Comparison of ENCODE assay signal across 2 cellular contexts in the genomic region with DNA sequence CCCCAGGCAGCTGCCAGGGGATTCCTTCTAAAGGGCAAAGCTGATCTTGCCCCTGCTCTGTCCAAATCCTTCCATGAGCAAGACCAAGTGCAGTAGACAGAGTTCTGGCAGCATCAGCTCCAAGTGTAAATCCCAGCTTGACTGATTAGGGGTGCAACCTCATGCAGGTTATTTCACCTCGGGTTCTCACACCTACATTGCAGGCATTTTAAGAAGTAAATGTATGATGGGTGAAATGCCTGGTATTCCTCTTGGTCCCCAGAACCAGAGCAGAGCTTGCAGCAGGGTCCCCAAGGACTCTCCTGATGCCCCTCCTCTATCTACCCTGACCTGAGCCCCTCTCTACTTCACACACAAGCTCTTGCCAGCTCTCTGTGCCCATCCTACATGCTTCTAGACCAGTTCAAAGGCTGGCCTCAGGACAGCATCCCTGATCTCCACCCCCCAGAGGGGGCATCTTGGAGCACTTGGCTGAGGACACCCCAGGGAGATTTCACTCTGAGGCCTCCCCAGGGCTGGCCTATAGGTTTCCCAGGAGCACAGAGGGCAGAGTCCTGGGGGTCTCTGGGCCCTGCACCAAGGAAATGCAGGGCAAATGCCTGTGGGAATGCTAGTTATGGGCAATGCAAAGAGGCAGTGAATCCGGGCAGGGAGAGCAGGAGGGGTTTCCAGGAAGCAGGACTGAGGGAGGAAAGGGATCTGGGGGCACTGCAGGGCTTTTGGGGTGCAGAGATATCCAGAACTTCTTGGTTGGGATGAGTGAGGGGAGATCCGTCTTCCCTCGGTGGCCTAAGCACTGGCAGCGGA.
TF ChIP-seq lines count a peak whose summit lies in the region.

No MANE protein-coding gene starts in this region.

TF ChIP-seq in GM23338, 12 proteins besides CTCF, POLR2A, EP300 and RAD21 (continued from another document):
- TF ChIP-seq, protein P1, sequence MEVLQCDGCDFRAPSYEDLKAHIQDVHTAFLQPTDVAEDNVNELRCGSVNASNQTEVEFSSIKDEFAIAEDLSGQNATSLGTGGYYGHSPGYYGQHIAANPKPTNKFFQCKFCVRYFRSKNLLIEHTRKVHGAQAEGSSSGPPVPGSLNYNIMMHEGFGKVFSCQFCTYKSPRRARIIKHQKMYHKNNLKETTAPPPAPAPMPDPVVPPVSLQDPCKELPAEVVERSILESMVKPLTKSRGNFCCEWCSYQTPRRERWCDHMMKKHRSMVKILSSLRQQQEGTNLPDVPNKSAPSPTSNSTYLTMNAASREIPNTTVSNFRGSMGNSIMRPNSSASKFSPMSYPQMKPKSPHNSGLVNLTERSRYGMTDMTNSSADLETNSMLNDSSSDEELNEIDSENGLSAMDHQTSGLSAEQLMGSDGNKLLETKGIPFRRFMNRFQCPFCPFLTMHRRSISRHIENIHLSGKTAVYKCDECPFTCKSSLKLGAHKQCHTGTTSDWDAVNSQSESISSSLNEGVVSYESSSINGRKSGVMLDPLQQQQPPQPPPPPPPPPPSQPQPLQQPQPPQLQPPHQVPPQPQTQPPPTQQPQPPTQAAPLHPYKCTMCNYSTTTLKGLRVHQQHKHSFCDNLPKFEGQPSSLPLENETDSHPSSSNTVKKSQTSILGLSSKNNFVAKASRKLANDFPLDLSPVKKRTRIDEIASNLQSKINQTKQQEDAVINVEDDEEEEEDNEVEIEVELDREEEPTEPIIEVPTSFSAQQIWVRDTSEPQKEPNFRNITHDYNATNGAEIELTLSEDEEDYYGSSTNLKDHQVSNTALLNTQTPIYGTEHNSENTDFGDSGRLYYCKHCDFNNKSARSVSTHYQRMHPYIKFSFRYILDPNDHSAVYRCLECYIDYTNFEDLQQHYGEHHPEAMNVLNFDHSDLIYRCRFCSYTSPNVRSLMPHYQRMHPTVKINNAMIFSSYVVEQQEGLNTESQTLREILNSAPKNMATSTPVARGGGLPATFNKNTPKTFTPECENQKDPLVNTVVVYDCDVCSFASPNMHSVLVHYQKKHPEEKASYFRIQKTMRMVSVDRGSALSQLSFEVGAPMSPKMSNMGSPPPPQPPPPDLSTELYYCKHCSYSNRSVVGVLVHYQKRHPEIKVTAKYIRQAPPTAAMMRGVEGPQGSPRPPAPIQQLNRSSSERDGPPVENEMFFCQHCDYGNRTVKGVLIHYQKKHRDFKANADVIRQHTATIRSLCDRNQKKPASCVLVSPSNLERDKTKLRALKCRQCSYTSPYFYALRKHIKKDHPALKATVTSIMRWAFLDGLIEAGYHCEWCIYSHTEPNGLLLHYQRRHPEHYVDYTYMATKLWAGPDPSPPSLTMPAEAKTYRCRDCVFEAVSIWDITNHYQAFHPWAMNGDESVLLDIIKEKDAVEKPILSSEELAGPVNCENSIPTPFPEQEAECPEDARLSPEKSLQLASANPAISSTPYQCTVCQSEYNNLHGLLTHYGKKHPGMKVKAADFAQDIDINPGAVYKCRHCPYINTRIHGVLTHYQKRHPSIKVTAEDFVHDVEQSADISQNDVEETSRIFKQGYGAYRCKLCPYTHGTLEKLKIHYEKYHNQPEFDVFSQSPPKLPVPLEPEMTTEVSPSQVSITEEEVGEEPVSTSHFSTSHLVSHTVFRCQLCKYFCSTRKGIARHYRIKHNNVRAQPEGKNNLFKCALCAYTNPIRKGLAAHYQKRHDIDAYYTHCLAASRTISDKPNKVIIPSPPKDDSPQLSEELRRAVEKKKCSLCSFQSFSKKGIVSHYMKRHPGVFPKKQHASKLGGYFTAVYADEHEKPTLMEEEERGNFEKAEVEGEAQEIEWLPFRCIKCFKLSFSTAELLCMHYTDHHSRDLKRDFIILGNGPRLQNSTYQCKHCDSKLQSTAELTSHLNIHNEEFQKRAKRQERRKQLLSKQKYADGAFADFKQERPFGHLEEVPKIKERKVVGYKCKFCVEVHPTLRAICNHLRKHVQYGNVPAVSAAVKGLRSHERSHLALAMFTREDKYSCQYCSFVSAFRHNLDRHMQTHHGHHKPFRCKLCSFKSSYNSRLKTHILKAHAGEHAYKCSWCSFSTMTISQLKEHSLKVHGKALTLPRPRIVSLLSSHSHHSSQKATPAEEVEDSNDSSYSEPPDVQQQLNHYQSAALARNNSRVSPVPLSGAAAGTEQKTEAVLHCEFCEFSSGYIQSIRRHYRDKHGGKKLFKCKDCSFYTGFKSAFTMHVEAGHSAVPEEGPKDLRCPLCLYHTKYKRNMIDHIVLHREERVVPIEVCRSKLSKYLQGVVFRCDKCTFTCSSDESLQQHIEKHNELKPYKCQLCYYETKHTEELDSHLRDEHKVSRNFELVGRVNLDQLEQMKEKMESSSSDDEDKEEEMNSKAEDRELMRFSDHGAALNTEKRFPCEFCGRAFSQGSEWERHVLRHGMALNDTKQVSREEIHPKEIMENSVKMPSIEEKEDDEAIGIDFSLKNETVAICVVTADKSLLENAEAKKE (CRISPR knock-in tag; IDR thresholded peaks at IDR 0.05): no peak
- no peak for TF ChIP-seq EZH2 (IDR thresholded peaks at IDR 0.05; ENCODE audit: low read depth, unreplicated experiment)

TF ChIP-seq in WTC11, 78 proteins besides CTCF, POLR2A, EP300 and RAD21 (continued from another document):
- TF ChIP-seq CREB1 (CRISPR knock-in tag; IDR thresholded peaks at IDR 0.05) (no peak), ZNF138 (CRISPR knock-in tag; conservative IDR thresholded peaks at IDR 0.05) (no peak), SP1 (CRISPR knock-in tag; conservative IDR thresholded peaks at IDR 0.05) (no peak), ZNF671 (CRISPR knock-in tag; IDR thresholded peaks at IDR 0.05) (no peak), TEAD4 (CRISPR knock-in tag; IDR thresholded peaks at IDR 0.05) (no peak), AFF4 (CRISPR knock-in tag; IDR thresholded peaks at IDR 0.05; ENCODE audit: borderline replicate concordance) (no peak), RORB (CRISPR knock-in tag; IDR thresholded peaks at IDR 0.05) (no peak), ZNF423 (CRISPR knock-in tag; IDR thresholded peaks at IDR 0.05) (no peak)
- TF ChIP-seq, protein P2, sequence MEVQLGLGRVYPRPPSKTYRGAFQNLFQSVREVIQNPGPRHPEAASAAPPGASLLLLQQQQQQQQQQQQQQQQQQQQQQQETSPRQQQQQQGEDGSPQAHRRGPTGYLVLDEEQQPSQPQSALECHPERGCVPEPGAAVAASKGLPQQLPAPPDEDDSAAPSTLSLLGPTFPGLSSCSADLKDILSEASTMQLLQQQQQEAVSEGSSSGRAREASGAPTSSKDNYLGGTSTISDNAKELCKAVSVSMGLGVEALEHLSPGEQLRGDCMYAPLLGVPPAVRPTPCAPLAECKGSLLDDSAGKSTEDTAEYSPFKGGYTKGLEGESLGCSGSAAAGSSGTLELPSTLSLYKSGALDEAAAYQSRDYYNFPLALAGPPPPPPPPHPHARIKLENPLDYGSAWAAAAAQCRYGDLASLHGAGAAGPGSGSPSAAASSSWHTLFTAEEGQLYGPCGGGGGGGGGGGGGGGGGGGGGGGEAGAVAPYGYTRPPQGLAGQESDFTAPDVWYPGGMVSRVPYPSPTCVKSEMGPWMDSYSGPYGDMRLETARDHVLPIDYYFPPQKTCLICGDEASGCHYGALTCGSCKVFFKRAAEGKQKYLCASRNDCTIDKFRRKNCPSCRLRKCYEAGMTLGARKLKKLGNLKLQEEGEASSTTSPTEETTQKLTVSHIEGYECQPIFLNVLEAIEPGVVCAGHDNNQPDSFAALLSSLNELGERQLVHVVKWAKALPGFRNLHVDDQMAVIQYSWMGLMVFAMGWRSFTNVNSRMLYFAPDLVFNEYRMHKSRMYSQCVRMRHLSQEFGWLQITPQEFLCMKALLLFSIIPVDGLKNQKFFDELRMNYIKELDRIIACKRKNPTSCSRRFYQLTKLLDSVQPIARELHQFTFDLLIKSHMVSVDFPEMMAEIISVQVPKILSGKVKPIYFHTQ (CRISPR knock-in tag; IDR thresholded peaks at IDR 0.05): no peak
